ENCODE assay signal across 8 cellular contexts in the genomic region with DNA sequence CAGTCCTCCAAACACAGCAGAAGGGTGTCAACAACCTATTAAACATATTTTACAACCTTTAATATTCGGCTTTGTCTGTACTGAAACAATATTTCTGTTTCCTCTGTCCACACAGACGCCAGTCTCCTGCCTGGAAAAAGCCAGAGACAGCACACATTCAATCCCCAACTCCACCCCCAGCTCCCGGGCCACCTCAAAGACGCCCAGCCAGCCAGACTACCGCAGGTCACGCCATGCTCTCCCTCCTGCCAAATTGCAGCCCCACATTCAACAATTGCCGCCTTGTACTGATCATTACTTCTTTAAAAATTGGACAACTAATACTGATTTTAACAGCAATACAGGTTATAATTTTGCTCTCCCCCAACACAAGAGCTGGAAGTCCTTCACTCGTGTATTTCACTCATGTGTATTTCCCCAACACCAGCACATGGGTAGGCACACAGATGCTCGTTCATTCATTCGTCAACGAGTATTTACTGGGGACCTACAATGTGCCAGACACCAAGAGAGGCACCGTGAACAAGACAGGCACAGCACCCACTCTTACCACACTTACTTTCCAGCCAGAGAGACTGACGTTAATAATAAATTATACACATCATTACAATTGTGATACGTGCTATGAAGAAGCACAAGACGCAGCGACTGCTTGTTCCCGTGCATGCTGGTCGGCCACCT. TPM values are rescaled to one million over a fixed set of nuclear protein-coding genes. Genes with fewer than 3 reads are reported as not detected.
DNase-seq lines count a peak whose midpoint lies in the region; ATAC-seq lines count a peak whose summit lies in the region.

No MANE protein-coding gene starts in this region.

- no peaks in the 10 kb centered on the region for H3K9me3 Mint-ChIP-seq in T-helper 1 cell treated with Interleukin-12 subunit alpha and Interleukin-12 subunit beta and Interleukin-4 antibody, amounts not matched to agents 30 μg/mL and 1 μg/mL, for 36 hours
- H3K9me3 Mint-ChIP-seq in activated T-helper 1 cell treated with anti-CD3 and anti-CD28 coated beads, Interleukin-12 subunit alpha, Interleukin-12 subunit beta, Interleukin-2, Interleukin-4 antibody, amounts not matched to agents 30 ng/mL and 10 ng/mL and 1 ng/mL, durations not matched to agents 14 hours and 24 hours and 36 hours, result no peaks in the 10 kb centered on the region
- no peaks in the 10 kb centered on the region for H3K9me3 Mint-ChIP-seq in stimulated activated naive CD8-positive, alpha-beta T cell treated with anti-CD3 and anti-CD28 coated beads, Interleukin-15, amount 100 ng/mL, for 72 hours

- DNase-seq in T-helper 1 cell, result no peak
- DNase-seq in activated T-helper 1 cell treated with anti-CD3 and anti-CD28 coated beads, Interleukin-12 subunit alpha, Interleukin-12 subunit beta, Interleukin-2, Interleukin-4 antibody, amounts not matched to agents 30 ng/mL and 10 ng/mL and 1 ng/mL, durations not matched to agents 14 hours and 24 hours and 36 hours (ENCODE audit: low spot score), result no peak
- DNase-seq in stimulated activated naive CD8-positive, alpha-beta T cell treated with anti-CD3 and anti-CD28 coated beads, Interleukin-15, amount 100 ng/mL, for 72 hours, result peak in 1 of 2 donors; percentile 21

- H3K36me3 Mint-ChIP-seq in T-helper 1 cell treated with Interleukin-12 subunit alpha and Interleukin-12 subunit beta and Interleukin-4 antibody, amounts not matched to agents 30 μg/mL and 1 μg/mL, for 36 hours (ENCODE audit: low read depth), result no peaks in the 10 kb centered on the region
- H3K36me3 Mint-ChIP-seq in activated T-helper 1 cell treated with anti-CD3 and anti-CD28 coated beads, Interleukin-12 subunit alpha, Interleukin-12 subunit beta, Interleukin-2, Interleukin-4 antibody, amounts not matched to agents 30 ng/mL and 10 ng/mL and 1 ng/mL, durations not matched to agents 14 hours and 24 hours and 36 hours (ENCODE audit: low read depth), result peaks cover 5% of the 10 kb centered on the region

- no peaks in the 10 kb centered on the region for H3K9me3 ChIP-seq in iPS-18c (ENCODE audit: control insufficient read depth, insufficient read depth, low read length)

- peaks cover 22% of the 10 kb centered on the region for H3K4me1 Mint-ChIP-seq in T-helper 1 cell treated with Interleukin-12 subunit alpha and Interleukin-12 subunit beta and Interleukin-4 antibody, amounts not matched to agents 30 μg/mL and 1 μg/mL, for 36 hours (ENCODE audit: low read depth)
- H3K4me1 Mint-ChIP-seq in activated T-helper 1 cell treated with anti-CD3 and anti-CD28 coated beads, Interleukin-12 subunit alpha, Interleukin-12 subunit beta, Interleukin-2, Interleukin-4 antibody, amounts not matched to agents 30 ng/mL and 10 ng/mL and 1 ng/mL, durations not matched to agents 14 hours and 24 hours and 36 hours (ENCODE audit: low read depth), result peaks cover 44% of the 10 kb centered on the region
- H3K4me1 Mint-ChIP-seq in stimulated activated naive CD8-positive, alpha-beta T cell treated with anti-CD3 and anti-CD28 coated beads, Interleukin-15, amount 100 ng/mL, for 72 hours, result peaks cover 47% of the 10 kb centered on the region

- peak overlapping the region; percentile 89 for H3K4me3 ChIP-seq in iPS-18c (ENCODE audit: insufficient read depth, low read depth, low read length)

- H3K4me3 Mint-ChIP-seq in T-helper 1 cell treated with Interleukin-12 subunit alpha and Interleukin-12 subunit beta and Interleukin-4 antibody, amounts not matched to agents 30 μg/mL and 1 μg/mL, for 36 hours, result peak overlapping the region; percentile 91
- peak overlapping the region; percentile 92 for H3K4me3 Mint-ChIP-seq in activated T-helper 1 cell treated with anti-CD3 and anti-CD28 coated beads, Interleukin-12 subunit alpha, Interleukin-12 subunit beta, Interleukin-2, Interleukin-4 antibody, amounts not matched to agents 30 ng/mL and 10 ng/mL and 1 ng/mL, durations not matched to agents 14 hours and 24 hours and 36 hours
- peak overlapping the region; percentile 94 to 98 for H3K4me3 Mint-ChIP-seq in stimulated activated naive CD8-positive, alpha-beta T cell treated with anti-CD3 and anti-CD28 coated beads, Interleukin-15, amount 100 ng/mL, for 72 hours

- ATAC-seq in stimulated activated naive CD8-positive, alpha-beta T cell treated with anti-CD3 and anti-CD28 coated beads, Interleukin-15, amount 100 ng/mL, for 72 hours, result no peak
- no peak for ATAC-seq in HG03460 (IDR thresholded peaks at IDR 0.05; ENCODE audit: unreplicated experiment)
- no peak for ATAC-seq in GM21786 (IDR thresholded peaks at IDR 0.05; ENCODE audit: unreplicated experiment)
- no peak for ATAC-seq in HG03442 (IDR thresholded peaks at IDR 0.05; ENCODE audit: unreplicated experiment)

- H3K27ac Mint-ChIP-seq in T-helper 1 cell treated with Interleukin-12 subunit alpha and Interleukin-12 subunit beta and Interleukin-4 antibody, amounts not matched to agents 30 μg/mL and 1 μg/mL, for 36 hours, result peak overlapping the region; percentile 75
- H3K27ac Mint-ChIP-seq in activated T-helper 1 cell treated with anti-CD3 and anti-CD28 coated beads, Interleukin-12 subunit alpha, Interleukin-12 subunit beta, Interleukin-2, Interleukin-4 antibody, amounts not matched to agents 30 ng/mL and 10 ng/mL and 1 ng/mL, durations not matched to agents 14 hours and 24 hours and 36 hours, result peak overlapping the region; percentile 89
- H3K27ac Mint-ChIP-seq in stimulated activated naive CD8-positive, alpha-beta T cell treated with anti-CD3 and anti-CD28 coated beads, Interleukin-15, amount 100 ng/mL, for 72 hours, result peak overlapping the region; percentile 36 to 43

- peaks cover 6% of the 10 kb centered on the region for H3K27me3 Mint-ChIP-seq in T-helper 1 cell treated with Interleukin-12 subunit alpha and Interleukin-12 subunit beta and Interleukin-4 antibody, amounts not matched to agents 30 μg/mL and 1 μg/mL, for 36 hours (ENCODE audit: low read depth)
- H3K27me3 Mint-ChIP-seq in activated T-helper 1 cell treated with anti-CD3 and anti-CD28 coated beads, Interleukin-12 subunit alpha, Interleukin-12 subunit beta, Interleukin-2, Interleukin-4 antibody, amounts not matched to agents 30 ng/mL and 10 ng/mL and 1 ng/mL, durations not matched to agents 14 hours and 24 hours and 36 hours (ENCODE audit: insufficient read depth), result peaks cover under 1% of the 10 kb centered on the region
- no peaks in the 10 kb centered on the region for H3K27me3 Mint-ChIP-seq in stimulated activated naive CD8-positive, alpha-beta T cell treated with anti-CD3 and anti-CD28 coated beads, Interleukin-15, amount 100 ng/mL, for 72 hours

- intact Hi-C loops in activated T-helper 1 cell treated with anti-CD3 and anti-CD28 coated beads, Interleukin-12 subunit alpha, Interleukin-12 subunit beta, Interleukin-2, Interleukin-4 antibody, amounts not matched to agents 30 ng/mL and 10 ng/mL and 1 ng/mL, durations not matched to agents 14 hours and 24 hours and 36 hours (cut with micrococcal nuclease), result loop anchor here (2.0 to 10.0 kb wide), 9 partner anchors 233 to 935 kb away; partner anchors contain the start of genes KCNJ11, NUCB2, PIK3C2A and RPS13

RNA-seq across cellular contexts. Expression of gene SERGEF, which starts 1.1 kb away (rescaled TPM):
- 24.5 and 32.8 TPM in 2 replicates for total RNA-seq in activated T-helper 1 cell treated with anti-CD3 and anti-CD28 coated beads, Interleukin-12 subunit alpha, Interleukin-12 subunit beta, Interleukin-2, Interleukin-4 antibody, amounts not matched to agents 30 ng/mL and 10 ng/mL and 1 ng/mL, durations not matched to agents 14 hours and 24 hours and 36 hours

RNA-seq across cellular contexts. Expression of gene TPH1, which starts 34.3 kb away (rescaled TPM):
- total RNA-seq in activated T-helper 1 cell treated with anti-CD3 and anti-CD28 coated beads, Interleukin-12 subunit alpha, Interleukin-12 subunit beta, Interleukin-2, Interleukin-4 antibody, amounts not matched to agents 30 ng/mL and 10 ng/mL and 1 ng/mL, durations not matched to agents 14 hours and 24 hours and 36 hours, result 0.49 and 0.51 TPM in 2 replicates
